23 cellular contexts compared by ENCODE assay signal in the genomic region with DNA sequence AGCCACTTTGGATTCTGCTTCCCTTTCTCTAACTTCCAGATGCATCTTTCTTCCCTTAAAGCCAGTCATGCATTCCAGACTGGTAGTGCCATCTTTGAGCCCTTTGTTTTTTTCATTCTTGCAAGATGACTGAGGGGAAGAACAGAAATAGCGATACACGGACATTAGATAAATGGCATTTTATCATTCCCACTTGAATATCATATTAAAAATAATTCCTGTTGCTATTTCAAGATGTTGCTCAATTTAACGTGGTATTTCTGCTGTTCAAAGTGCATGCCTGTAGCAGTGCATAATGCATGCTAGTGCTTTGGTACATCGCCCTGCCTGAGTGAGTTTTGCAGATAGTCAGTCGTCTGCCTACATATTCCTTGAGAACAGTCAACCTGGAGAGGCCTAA.
DNase-seq lines count a peak whose midpoint lies in the region; ATAC-seq, FAIRE-seq and TF ChIP-seq lines count a peak whose summit lies in the region.
"Had no signal": no experiment of that assay in that cellular context is flagged by ENCODE, and none has a peak within 500 bp of the region (broad histone marks: within the 10 kb centered on the region; RNA-seq: fewer than 3 reads in every experiment).

No MANE protein-coding gene starts in this region.

- no peak overlapping the region for H3K4me3 ChIP-seq in lung
- H3K4me3 ChIP-seq: esophagus squamous epithelium, testis had no signal

- H3K9me3 ChIP-seq in lung (ENCODE audit: control insufficient read depth in 2 of 2, insufficient read depth in 1 of 2, low read length in 1 of 2) = peaks cover 0 to 2% of the 10 kb centered on the region in 2 donors
- H3K9me3 ChIP-seq: Caco-2, esophagus squamous epithelium, testis had no signal

- WGBS in lung, 2 donors = 65 to 74% methylated on average over 5 of the region's 5 CpGs

- TF ChIP-seq CTCF in lung (IDR thresholded peaks at IDR 0.05; ENCODE audit: control extremely low read depth, extremely low read depth) = no peak

- DNase-seq in NOMO-1 treated with dmso at 0.1 percent for 144 hours (lab: John Stamatoyannopoulos, UW; ENCODE audit: unreplicated experiment) = peak; percentile 25
- no peak for DNase-seq in NOMO-1 treated with DMSO at 0.1 percent for 48 hours (lab: John Stamatoyannopoulos, UW; ENCODE audit: unreplicated experiment)
- DNase-seq in fibroblast of gingiva (ENCODE audit: low read depth) = peak; percentile 13
- DNase-seq in lung (ENCODE audit: low spot score) = no peak
- DNase-seq in NCI-H1436 treated with DMSO at 0.1 percent for 48 hours (lab: John Stamatoyannopoulos, UW) = no peak
- DNase-seq in activated CD4-positive, alpha-beta T cell treated with anti-CD3 and anti-CD28 coated beads, Interleukin-2, amount 50 U/mL, for 48 hours = no peak
- DNase-seq in urothelium cell line (ENCODE audit: low spot score) = no peak
- DNase-seq in islet precursor cell = no peak
- DNase-seq: 8988T; activated CD4-positive, alpha-beta T cell treated with anti-CD3 and anti-CD28 coated beads, Interleukin-2, amount 10 ng/mL, durations not matched to agents 24 days and 14 days; activated CD8-positive, alpha-beta memory T cell treated with anti-CD3 and anti-CD28 coated beads, Interleukin-2, amount 10 ng/mL, durations not matched to agents 7 days and 5 days; Caco-2; effector memory CD8-positive, alpha-beta T cell; esophagus squamous epithelium; HCEC 1CT; IMR-90; left colon; NCI-H2171; NCI-H69; small intestine; stimulated activated CD4-positive, alpha-beta T cell treated with anti-CD3 and anti-CD28 coated beads, Interleukin-2, amount 100 ng/mL, for 24 hours; testis had no signal

- no peaks in the 10 kb centered on the region for H3K27me3 ChIP-seq in lung (ENCODE audit: control insufficient read depth, insufficient read depth)
- H3K27me3 ChIP-seq: testis had no signal

- H3K36me3 ChIP-seq in lung (ENCODE audit: control insufficient read depth in 2 of 2, insufficient read depth in 2 of 2, low read length in 2 of 2) = no peaks in the 10 kb centered on the region
- H3K36me3 ChIP-seq: esophagus squamous epithelium had no signal

- peak overlapping the region; percentile 30 to 82 for H3K27ac ChIP-seq in lung (ENCODE audit: low read depth in 1 of 2, low read length in 1 of 2)
- H3K27ac ChIP-seq: esophagus squamous epithelium, testis had no signal

- peaks cover 6 to 22% of the 10 kb centered on the region in 2 donors for H3K4me1 ChIP-seq in lung (ENCODE audit: control insufficient read depth in 2 of 2, insufficient read depth in 2 of 2, low read length in 2 of 2)
- H3K4me1 ChIP-seq: Caco-2 had no signal

- no peak for FAIRE-seq in urothelium cell line (lab: Jason Lieb, UNC)
- FAIRE-seq: small intestine had no signal

- ATAC-seq in lung (ENCODE audit: insufficient read depth, low FRiP score) = no peak
- ATAC-seq: activated CD8-positive, alpha-beta memory T cell treated with anti-CD3 and anti-CD28 coated beads, Interleukin-2, amount 10 ng/mL, durations not matched to agents 7 days and 5 days; effector memory CD8-positive, alpha-beta T cell; left colon; stimulated activated effector memory CD8-positive, alpha-beta T cell treated with anti-CD3 and anti-CD28 coated beads, Interleukin-12 subunit alpha, Interleukin-12 subunit beta, amount 100 ng/mL, for 72 hours had no signal

Comparison
In these comparisons a context has a peak if more than half of its experiments do, and no peak if none do; other contexts are left out.
1. DNase-seq: peak in NOMO-1 treated with dmso at 0.1 percent for 144 hours (single experiment) and fibroblast of gingiva (single experiment); none in NOMO-1 treated with DMSO at 0.1 percent for 48 hours (single experiment), lung (single experiment), NCI-H1436 treated with DMSO at 0.1 percent for 48 hours (single experiment), activated CD4-positive, alpha-beta T cell treated with anti-CD3 and anti-CD28 coated beads, Interleukin-2, amount 50 U/mL, for 48 hours (0 of 2), urothelium cell line (single experiment) and islet precursor cell (single experiment).